17 cellular contexts compared by ENCODE assay signal in genomic region chr7:85776691-85777363, GRCh38.
DNase-seq lines count a peak whose midpoint lies in the region; ATAC-seq, FAIRE-seq and TF ChIP-seq lines count a peak whose summit lies in the region.
"Had no signal": no experiment of that assay in that cellular context is flagged by ENCODE, and none has a peak within 500 bp of the region (broad histone marks: within the 10 kb centered on the region; RNA-seq: fewer than 3 reads in every experiment).

No MANE protein-coding gene starts in this region.

- DNase-seq in GM04503 (ENCODE audit: low read depth) (peak; percentile 11), NB4 (ENCODE audit: low read depth) (peak; percentile 28), fibroblast of gingiva (ENCODE audit: low read depth) (peak; percentile 27), omental fat pad (ENCODE audit: low spot score) (no peak), T-helper 9 cell (no peak), cardiac septum (ENCODE audit: low spot score) (no peak), NCI-H2107 (lab: John Stamatoyannopoulos, UW) (no peak), RCC 7860 (ENCODE audit: low spot score) (no peak)
- DNase-seq: ACHN; CD8-positive, alpha-beta T cell; H9; NCI-H1436; NCI-H2029 treated with DMSO at 0.1 percent for 48 hours; NCI-H226; SIG-M5 had no signal

- TF ChIP-seq POLR2A in NB4 (IDR thresholded peaks at IDR 0.05; ENCODE audit: extremely low read depth, insufficient read length), result no peak

- TF ChIP-seq CTCF in NB4 (IDR thresholded peaks at IDR 0.05; ENCODE audit: low read depth, low read length) (no peak), omental fat pad (IDR thresholded peaks at IDR 0.05) (no peak)

- peak; percentile 52 for ATAC-seq in omental fat pad (ENCODE audit: low FRiP score)
- ATAC-seq: CD8-positive, alpha-beta T cell; HepG2 had no signal

- intact Hi-C loops in cardiac septum (cut with DNase I), result no loop called here

- no peak for FAIRE-seq in RCC 7860 (lab: Jason Lieb, UNC)
- FAIRE-seq: D721Med, HepG2 had no signal

- H3K4me3 ChIP-seq in NB4 (ENCODE audit: low read depth, low read length), result no peak overlapping the region

Comparison
In these comparisons a context has a peak if more than half of its experiments do, and no peak if none do; other contexts are left out.
1. DNase-seq: peak in GM04503 (single experiment), NB4 (single experiment) and fibroblast of gingiva (single experiment); none in omental fat pad (single experiment), T-helper 9 cell (single experiment), cardiac septum (single experiment), NCI-H2107 (single experiment) and RCC 7860 (single experiment).